9 cellular contexts compared by ENCODE assay signal in the genomic region with DNA sequence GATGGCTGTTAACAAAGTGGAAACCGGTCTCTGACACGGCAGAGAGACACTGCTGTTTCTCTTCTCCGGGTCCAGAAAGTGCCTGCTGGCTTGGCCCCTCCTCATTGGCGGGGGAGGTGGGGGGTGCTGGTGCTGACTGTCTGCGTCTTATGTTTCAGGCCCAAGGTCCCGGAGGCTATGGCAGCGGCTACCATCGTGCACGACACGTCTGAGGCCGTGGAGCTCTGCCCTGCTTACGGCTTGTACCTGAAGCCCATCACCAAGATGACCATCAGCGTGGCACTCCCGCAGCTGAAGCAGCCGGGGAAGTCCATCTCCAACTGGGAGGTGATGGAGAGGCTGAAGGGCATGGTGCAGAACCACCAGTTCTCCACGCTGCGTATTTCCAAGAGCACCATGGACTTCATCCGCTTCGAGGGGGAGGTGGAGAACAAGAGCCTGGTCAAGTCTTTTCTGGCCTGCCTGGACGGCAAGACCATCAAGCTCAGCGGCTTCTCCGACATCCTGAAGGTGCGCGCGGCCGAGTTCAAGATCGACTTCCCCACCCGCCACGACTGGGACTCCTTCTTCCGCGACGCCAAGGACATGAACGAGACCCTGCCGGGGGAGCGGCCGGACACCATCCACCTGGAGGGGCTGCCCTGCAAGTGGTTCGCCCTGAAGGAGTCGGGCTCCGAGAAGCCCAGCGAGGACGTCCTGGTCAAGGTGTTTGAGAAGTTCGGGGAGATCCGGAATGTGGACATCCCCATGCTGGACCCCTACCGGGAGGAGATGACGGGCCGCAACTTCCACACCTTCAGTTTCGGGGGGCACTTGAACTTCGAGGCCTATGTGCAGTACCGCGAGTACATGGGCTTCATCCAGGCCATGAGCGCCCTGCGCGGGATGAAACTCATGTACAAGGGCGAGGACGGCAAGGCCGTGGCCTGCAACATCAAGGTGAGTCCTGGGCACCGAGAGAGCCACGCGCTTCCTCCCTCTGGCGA. TPM values are rescaled to one million over a fixed set of nuclear protein-coding genes. Genes with fewer than 3 reads are reported as not detected.
DNase-seq lines count a peak whose midpoint lies in the region; ATAC-seq and TF ChIP-seq lines count a peak whose summit lies in the region.
"Had no signal": no experiment of that assay in that cellular context is flagged by ENCODE, and none has a peak within 500 bp of the region (broad histone marks: within the 10 kb centered on the region; RNA-seq: fewer than 3 reads in every experiment).

No MANE protein-coding gene starts in this region.

- peaks cover 9 to 18% of the 10 kb centered on the region in 2 donors for H3K4me1 ChIP-seq in duodenal mucosa (ENCODE audit: control insufficient read depth in 1 of 2, insufficient read depth in 2 of 2, low read length in 2 of 2)

- H3K4me3 Mint-ChIP-seq in CD14-positive monocyte (peak overlapping the region; percentile 95 to 97), nephron progenitor cell (peak overlapping the region; percentile 94)

- TF ChIP-seq CTCF in CD14-positive monocyte (IDR thresholded peaks at IDR 0.05) (no peak), nephron progenitor cell (IDR thresholded peaks at IDR 0.05) (no peak)

- peaks cover 17% of the 10 kb centered on the region for H3K4me1 Mint-ChIP-seq in CD14-positive monocyte
- H3K4me1 Mint-ChIP-seq in nephron progenitor cell = peaks cover 18% of the 10 kb centered on the region

- H3K36me3 Mint-ChIP-seq in CD14-positive monocyte (peaks cover 41 to 51% of the 10 kb centered on the region in 2 donors), nephron progenitor cell (ENCODE audit: low read depth) (peaks cover 35% of the 10 kb centered on the region)

- peak overlapping the region; percentile 97 for H3K4me3 ChIP-seq in MG63
- peak overlapping the region; percentile 88 to 91 for H3K4me3 ChIP-seq in duodenal mucosa (ENCODE audit: low read depth in 1 of 2, low read length in 2 of 2)

- H3K9ac ChIP-seq in duodenal mucosa (ENCODE audit: low read depth in 1 of 2, low read length in 2 of 2) = peak overlapping the region; percentile 58 to 93

- intact Hi-C loops in CD14-positive monocyte (cut with micrococcal nuclease) = loop anchor here in 1 of 2 donors (5.0 to 10.0 kb wide), 2 partner anchors 64 to 199 kb away; a partner anchor contains a TSS

- H3K9me3 ChIP-seq in MG63 = no peaks in the 10 kb centered on the region; the same call in 1 of the 2 replicates
- no peaks in the 10 kb centered on the region for H3K9me3 ChIP-seq in duodenal mucosa (ENCODE audit: control insufficient read depth in 1 of 2, low read length in 2 of 2)

- H3K27me3 ChIP-seq in MG63 (no peaks in the 10 kb centered on the region), duodenal mucosa (ENCODE audit: control insufficient read depth in 1 of 2, insufficient read depth in 2 of 2, low read length in 2 of 2) (no peaks in the 10 kb centered on the region)

- H3K27ac ChIP-seq in duodenal mucosa (ENCODE audit: low read depth, low read length) = no peak overlapping the region

- peaks cover 64% of the 10 kb centered on the region for H3K36me3 ChIP-seq in MG63
- H3K36me3 ChIP-seq in duodenal mucosa (ENCODE audit: control insufficient read depth in 1 of 2, insufficient read depth in 2 of 2, low read length in 2 of 2) = peaks cover 33 to 49% of the 10 kb centered on the region in 2 donors

- DNase-seq in CD14-positive monocyte (ENCODE audit: low spot score) = no peak
- DNase-seq in MG63 = no peak
- no peak for DNase-seq in nephron progenitor cell
- no peak for DNase-seq in NCI-H1048 (lab: John Stamatoyannopoulos, UW)
- no peak for DNase-seq in NCI-H2029 treated with DMSO at 0.1 percent for 48 hours (lab: John Stamatoyannopoulos, UW)
- no peak for DNase-seq in AG08395 (ENCODE audit: low spot score)
- DNase-seq: NCI-H1105 treated with DMSO at 0.1 percent for 48 hours had no signal

- H3K27me3 Mint-ChIP-seq in CD14-positive monocyte (ENCODE audit: low read depth in 3 of 3) = no peaks in the 10 kb centered on the region
- H3K27me3 Mint-ChIP-seq in nephron progenitor cell (ENCODE audit: low read depth, poor library complexity) = peaks cover 4% of the 10 kb centered on the region

- H3K9me3 Mint-ChIP-seq in CD14-positive monocyte = peaks cover 0 to 4% (median 0%) of the 10 kb centered on the region in 7 donors
- H3K9me3 Mint-ChIP-seq in nephron progenitor cell = no peaks in the 10 kb centered on the region

- H3K27ac Mint-ChIP-seq in CD14-positive monocyte (peak overlapping the region in 5 of 7 donors; percentile 92 to 98 (median 96)), nephron progenitor cell (peak overlapping the region; percentile 94)

- no peak for ATAC-seq in GM21737 (IDR thresholded peaks at IDR 0.05; ENCODE audit: unreplicated experiment)

RNA-seq across cellular contexts. Expression of a gene that starts 2.2 kb away (rescaled TPM):
- polyA plus RNA-seq in CD14-positive monocyte = 10 to 100 TPM in 1 of 2 donors, 1 to 10 TPM in 1; 8.9 to 13.6 TPM
- total RNA-seq in MG63 (2014; rRNA removed; shearing (Covaris generic); ENCODE audit: low replicate concordance) = 63.5 and 73.3 TPM in 2 replicates

RNA-seq across cellular contexts. Expression of a gene that starts 21.3 kb away (rescaled TPM):
- not detected for polyA plus RNA-seq in CD14-positive monocyte
- not detected in 2 replicates for total RNA-seq in MG63 (2014; rRNA removed; shearing (Covaris generic); ENCODE audit: low replicate concordance)

RNA-seq across cellular contexts. Expression of a gene that starts 56.6 kb away (rescaled TPM):
- 10 to 100 TPM; 33.3 to 40.0 TPM for polyA plus RNA-seq in CD14-positive monocyte
- not detected in 2 replicates for total RNA-seq in MG63 (2014; rRNA removed; shearing (Covaris generic); ENCODE audit: low replicate concordance)
